In genomic region chr9:107504585-107505455, GRCh38 we compare ENCODE assay signal across 8 cellular contexts. TPM values are rescaled to one million over a fixed set of nuclear protein-coding genes. Genes with fewer than 3 reads are reported as not detected.
DNase-seq lines count a peak whose midpoint lies in the region; ATAC-seq and TF ChIP-seq lines count a peak whose summit lies in the region.

No MANE protein-coding gene starts in this region.

- no peaks in the 10 kb centered on the region for H3K27me3 Mint-ChIP-seq in T-helper 2 cell treated with Interferon-gamma antibody and Interleukin-4, amounts not matched to agents 5 μg/mL and 100 μg/mL, for 36 hours (ENCODE audit: low read depth)

- H3K9me3 Mint-ChIP-seq in T-helper 2 cell treated with Interferon-gamma antibody and Interleukin-4, amounts not matched to agents 5 μg/mL and 100 μg/mL, for 36 hours: no peaks in the 10 kb centered on the region

- H3K4me1 ChIP-seq in foreskin keratinocyte: no peaks in the 10 kb centered on the region

- H3K36me3 Mint-ChIP-seq in T-helper 2 cell treated with Interferon-gamma antibody and Interleukin-4, amounts not matched to agents 5 μg/mL and 100 μg/mL, for 36 hours (ENCODE audit: low read depth): no peaks in the 10 kb centered on the region

- peak; percentile 91 for ATAC-seq in foreskin keratinocyte
- ATAC-seq in GM18867 (IDR thresholded peaks at IDR 0.05; ENCODE audit: unreplicated experiment): no peak
- ATAC-seq in HG02571 (IDR thresholded peaks at IDR 0.05; ENCODE audit: unreplicated experiment): no peak

- no peaks in the 10 kb centered on the region for H3K27me3 ChIP-seq in foreskin keratinocyte

- H3K4me1 Mint-ChIP-seq in T-helper 2 cell treated with Interferon-gamma antibody and Interleukin-4, amounts not matched to agents 5 μg/mL and 100 μg/mL, for 36 hours (ENCODE audit: low read depth): no peaks in the 10 kb centered on the region

- in situ Hi-C loops in SK-MEL-5 (cut with HindIII; ENCODE audit: low pct_unique_long_range_greater_than_20kb, low sequenced_read_pairs): no loop called here

- CTCF ChIA-PET in HEK293T (lab: Yijun Ruan, JAX): no interaction called here

- no peak overlapping the region for H3K4me3 Mint-ChIP-seq in T-helper 2 cell treated with Interferon-gamma antibody and Interleukin-4, amounts not matched to agents 5 μg/mL and 100 μg/mL, for 36 hours

- no peak overlapping the region for H3K27ac ChIP-seq in foreskin keratinocyte

- DNase-seq in HEK293T (ENCODE audit: extremely low spot score) (no peak), SK-MEL-5 (ENCODE audit: low read depth, low spot score) (peak; percentile 28), foreskin keratinocyte (peak; percentile 55 to 73), stromal cell of bone marrow (ENCODE audit: low read depth) (peak; percentile 97)
- DNase-seq in T-helper 2 cell treated with Interferon-gamma antibody and Interleukin-4, amounts not matched to agents 5 μg/mL and 100 μg/mL, for 36 hours (ENCODE audit: low spot score): no peak
- no peak for DNase-seq in effector CD4-positive, alpha-beta T cell

- no peak overlapping the region for H3K27ac Mint-ChIP-seq in T-helper 2 cell treated with Interferon-gamma antibody and Interleukin-4, amounts not matched to agents 5 μg/mL and 100 μg/mL, for 36 hours

- POLR2A ChIA-PET in HEK293T (lab: Yijun Ruan, JAX): interaction anchor here (0.6 kb wide), 1 partner anchor 12 kb away, joined by 3 read pairs; no protein-coding TSS in a partner anchor

- TF ChIP-seq CTCF in foreskin keratinocyte (conservative IDR thresholded peaks at IDR 0.05): no peak

TF ChIP-seq in HEK293T, 16 proteins besides CTCF, POLR2A, EP300 and RAD21:
- peak; percentile 47; the same call in 1 of the 2 replicates for TF ChIP-seq PKNOX1 (IDR thresholded peaks at IDR 0.05)
- TF ChIP-seq SP1 (IDR thresholded peaks at IDR 0.05): no peak

RNA-seq across cellular contexts. Expression of gene KLF4, which starts 15.3 kb away (rescaled TPM):
- total RNA-seq in SK-MEL-5 (2014; rRNA removed; shearing (Covaris generic)): 2.8 and 3.6 TPM in 2 replicates
- 6.5 and 13.5 TPM in 2 replicates for polyA plus RNA-seq in SK-MEL-5 (2015; cell fraction: cytosol; rRNA removed)
- polyA plus RNA-seq in SK-MEL-5 (2015; cell fraction: nucleus; rRNA removed): 18.1 and 26.1 TPM in 2 replicates
- 16.0 and 17.6 TPM in 2 replicates for total RNA-seq in foreskin keratinocyte
- polyA plus RNA-seq in foreskin keratinocyte: 12.0 and 12.6 TPM in 2 replicates

Comparison
In these comparisons a context has a peak if more than half of its experiments do, and no peak if none do; other contexts are left out.
1. DNase-seq: peak in SK-MEL-5 (single experiment), foreskin keratinocyte (2 of 2) and stromal cell of bone marrow (single experiment); none in HEK293T (single experiment), T-helper 2 cell treated with Interferon-gamma antibody and Interleukin-4, amounts not matched to agents 5 μg/mL and 100 μg/mL, for 36 hours (single experiment) and effector CD4-positive, alpha-beta T cell (single experiment).